8 cellular contexts compared by ENCODE assay signal in the genomic region with DNA sequence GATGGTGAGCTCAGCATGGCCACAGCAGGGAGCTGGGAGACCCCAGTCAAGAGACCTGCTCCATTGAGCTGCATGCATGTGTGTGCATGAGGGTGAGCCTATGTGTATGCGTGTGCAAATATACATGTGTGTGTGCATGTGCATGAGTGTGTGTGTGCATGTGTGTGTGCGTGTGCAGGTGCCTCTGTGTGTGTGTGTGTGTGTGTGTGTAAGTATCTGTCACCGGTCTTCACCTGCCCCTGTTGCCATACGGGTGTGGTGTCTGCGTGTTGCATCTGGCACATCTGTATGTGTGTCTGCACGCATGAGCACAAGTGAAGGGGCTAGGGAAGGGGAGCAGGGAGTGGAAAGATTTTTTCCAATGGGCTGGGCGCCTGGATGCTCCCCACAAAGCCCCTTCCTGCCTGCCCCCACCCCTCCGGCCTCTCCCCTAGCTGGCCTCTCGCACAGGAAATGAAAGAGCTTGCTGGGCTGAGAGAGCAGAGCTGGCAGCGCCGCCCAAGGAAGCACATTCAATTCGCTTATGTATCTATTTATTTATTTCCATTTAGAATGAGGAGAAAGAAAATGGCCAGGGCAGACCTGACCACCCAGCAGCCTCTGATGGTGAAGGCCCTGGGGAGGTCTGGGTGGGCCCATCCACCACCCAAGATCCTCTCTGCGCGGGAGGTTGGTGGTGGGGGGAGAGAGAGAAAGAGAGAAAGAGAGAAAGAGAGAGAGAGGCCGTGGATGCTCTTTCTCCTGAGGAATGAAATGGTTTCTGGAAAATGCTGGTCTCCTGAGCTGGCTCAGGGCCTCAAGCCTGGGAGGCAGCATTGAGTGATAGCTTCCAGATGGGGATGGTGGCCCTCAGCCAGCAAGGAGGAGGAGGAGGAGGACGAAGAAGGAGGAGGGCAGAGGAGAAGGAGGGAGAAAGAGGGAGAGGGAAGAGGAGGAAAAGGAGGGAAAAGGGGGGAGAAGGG. TPM values are rescaled to one million over a fixed set of nuclear protein-coding genes. Genes with fewer than 3 reads are reported as not detected.
DNase-seq lines count a peak whose midpoint lies in the region; ATAC-seq and TF ChIP-seq lines count a peak whose summit lies in the region.

No MANE protein-coding gene starts in this region.

- peaks cover 2% of the 10 kb centered on the region for H3K36me3 Mint-ChIP-seq in activated T-cell treated with anti-CD3 and anti-CD28 coated beads, Interleukin-2, amount 50 U/mL, for 24 hours (ENCODE audit: low read depth)
- H3K36me3 Mint-ChIP-seq in chondrocyte (ENCODE audit: low read depth) = no peaks in the 10 kb centered on the region

- no peaks in the 10 kb centered on the region for H3K27me3 Mint-ChIP-seq in activated T-cell treated with anti-CD3 and anti-CD28 coated beads, Interleukin-2, amount 50 U/mL, for 24 hours
- H3K27me3 Mint-ChIP-seq in chondrocyte (ENCODE audit: low read depth) = no peaks in the 10 kb centered on the region

- peak overlapping the region; percentile 72 for H3K4me3 Mint-ChIP-seq in activated T-cell treated with anti-CD3 and anti-CD28 coated beads, Interleukin-2, amount 50 U/mL, for 24 hours
- peak overlapping the region; percentile 45 for H3K4me3 Mint-ChIP-seq in chondrocyte (ENCODE audit: unreplicated experiment)

- H3K9me3 Mint-ChIP-seq in activated T-cell treated with anti-CD3 and anti-CD28 coated beads, Interleukin-2, amount 50 U/mL, for 24 hours = no peaks in the 10 kb centered on the region
- H3K9me3 Mint-ChIP-seq in chondrocyte (ENCODE audit: low read depth) = no peaks in the 10 kb centered on the region

- H3K27ac Mint-ChIP-seq in activated T-cell treated with anti-CD3 and anti-CD28 coated beads, Interleukin-2, amount 50 U/mL, for 24 hours = peak overlapping the region; percentile 96
- peak overlapping the region; percentile 99 for H3K27ac Mint-ChIP-seq in chondrocyte (ENCODE audit: unreplicated experiment)

- peaks cover 59% of the 10 kb centered on the region for H3K4me1 Mint-ChIP-seq in activated T-cell treated with anti-CD3 and anti-CD28 coated beads, Interleukin-2, amount 50 U/mL, for 24 hours (ENCODE audit: low read depth)
- peaks cover 13% of the 10 kb centered on the region for H3K4me1 Mint-ChIP-seq in chondrocyte (ENCODE audit: low read depth)

- DNase-seq in activated T-cell treated with anti-CD3 and anti-CD28 coated beads, Interleukin-2, amount 50 U/mL, for 24 hours = peak; percentile 68
- DNase-seq in activated T-cell treated with anti-CD3 and anti-CD28 coated beads for 4 hours = no peak
- DNase-seq in chondrocyte (ENCODE audit: low spot score) = peak; percentile 41
- peak; percentile 88 for DNase-seq in mesenteric fat pad (ENCODE audit: low spot score)
- peak; percentile 87 for DNase-seq in ureter (ENCODE audit: low spot score)
- no peak for DNase-seq in NCI-H1436 treated with DMSO at 0.1 percent for 48 hours (lab: John Stamatoyannopoulos, UW)

- ATAC-seq in GM21529 (IDR thresholded peaks at IDR 0.05; ENCODE audit: unreplicated experiment) (no peak), GM19023 (IDR thresholded peaks at IDR 0.05; ENCODE audit: unreplicated experiment) (no peak)

- no peak for TF ChIP-seq CTCF in chondrocyte (IDR thresholded peaks at IDR 0.05)

RNA-seq across cellular contexts. Expression of a gene that starts 4.3 kb away (rescaled TPM):
- total RNA-seq in chondrocyte (not detected in 3 replicates), mesenteric fat pad (1.3 TPM), ureter (4.3 TPM)

RNA-seq across cellular contexts. Expression of a gene that starts 4.4 kb away (rescaled TPM):
- total RNA-seq in chondrocyte (not detected in 3 replicates), mesenteric fat pad (1.0 TPM), ureter (2.3 TPM)

RNA-seq across cellular contexts. Expression of a gene that starts 35.8 kb away (rescaled TPM):
- total RNA-seq in chondrocyte = not detected in 3 replicates
- 0.64 TPM for total RNA-seq in mesenteric fat pad
- total RNA-seq in ureter = 7.9 TPM

Comparison
In these comparisons a context has a peak if more than half of its experiments do, and no peak if none do; other contexts are left out.
1. DNase-seq: peak in activated T-cell treated with anti-CD3 and anti-CD28 coated beads, Interleukin-2, amount 50 U/mL, for 24 hours (single experiment), chondrocyte (single experiment), mesenteric fat pad (single experiment) and ureter (single experiment); none in activated T-cell treated with anti-CD3 and anti-CD28 coated beads for 4 hours (single experiment) and NCI-H1436 treated with DMSO at 0.1 percent for 48 hours (single experiment).